In the genomic region with DNA sequence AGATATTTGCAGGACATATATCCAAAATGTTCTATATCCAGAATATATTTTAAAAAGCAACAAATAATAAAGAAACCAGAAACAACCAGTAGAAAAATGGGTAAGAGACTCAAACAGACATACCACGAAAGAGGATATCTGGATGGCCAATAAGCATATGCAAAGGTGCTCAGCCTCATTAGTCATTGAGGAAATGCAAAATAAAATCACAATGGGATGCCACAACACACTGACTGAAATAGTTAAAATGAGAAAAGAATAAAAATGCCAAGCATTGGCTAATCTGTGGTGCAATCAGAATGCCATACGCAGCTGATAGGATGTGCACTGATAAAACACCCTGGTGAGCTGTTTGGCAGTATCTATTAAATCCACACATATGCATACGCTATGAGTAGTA, we compare ENCODE assay signal across 18 cellular contexts.
DNase-seq lines count a peak whose midpoint lies in the region; ATAC-seq, FAIRE-seq and TF ChIP-seq lines count a peak whose summit lies in the region.
"Had no signal": no experiment of that assay in that cellular context is flagged by ENCODE, and none has a peak within 500 bp of the region (broad histone marks: within the 10 kb centered on the region; RNA-seq: fewer than 3 reads in every experiment).

No MANE protein-coding gene starts in this region.

- intact Hi-C loops in K562 (cut with micrococcal nuclease) (no loop called here), PC-9 (cut with micrococcal nuclease; ENCODE audit: unreplicated experiment) (no loop called here)

- H2BK20ac ChIP-seq in H9 (ENCODE audit: low read depth, low read length, poor library complexity, severe bottlenecking), result peak overlapping the region; percentile 90

- H3K4me3 Mint-ChIP-seq in H9, result no peak overlapping the region
- H3K4me3 Mint-ChIP-seq: CD4-positive, alpha-beta memory T cell had no signal

- H3K9me3 ChIP-seq in H9 (ENCODE audit: control insufficient read depth, low read depth, low read length) (no peaks in the 10 kb centered on the region), K562 (replicated peaks; ENCODE audit: control insufficient read depth, insufficient read depth, low read depth, low read length) (no peaks in the 10 kb centered on the region), PC-9 (ENCODE audit: insufficient read depth, low read depth) (no peaks in the 10 kb centered on the region)

- no peak overlapping the region for H3T11ph ChIP-seq in H9 (ENCODE audit: low read length)

- no peak for TF ChIP-seq RAD21 in K562 (CRISPR knock-in tag; conservative IDR thresholded peaks at IDR 0.05 in 1 of 2, IDR thresholded peaks at IDR 0.05 in 1 of 2)

- no peak overlapping the region for H2BK12ac ChIP-seq in H9 (ENCODE audit: insufficient read length, low read depth, low read length)

- DNase-seq in H9, result no peak
- no peak for DNase-seq in K562 (ENCODE audit: extremely low read depth in 1 of 4, low spot score in 3 of 4)
- peak; percentile 11 for DNase-seq in iPS DF 4.7 (ENCODE audit: extremely low read depth, low spot score)
- no peak for DNase-seq in PC-9
- DNase-seq in DMS53 treated with DMSO at 0.1 percent for 48 hours (lab: John Stamatoyannopoulos, UW; ENCODE audit: unreplicated experiment), result no peak
- no peak for DNase-seq in A172 (ENCODE audit: low spot score)
- DNase-seq: 8988T; C1 segment of cervical spinal cord; Calu3; CD4-positive, alpha-beta memory T cell; COR-L47; DMS53; DND-41; GOT3; H7 had no signal

- H4K91ac ChIP-seq in H9 (ENCODE audit: insufficient read length, low read depth, low read length), result no peak overlapping the region

- no peaks in the 10 kb centered on the region for H3K79me1 ChIP-seq in H9 (ENCODE audit: insufficient read depth, low read depth, low read length, poor library complexity, severe bottlenecking)

- no peaks in the 10 kb centered on the region for H3K9me2 ChIP-seq in PC-9 (ENCODE audit: insufficient read depth)

- H3F3A ChIP-seq in PC-9 (ENCODE audit: insufficient read depth, low read depth), result no peaks in the 10 kb centered on the region

- no peak overlapping the region for H3K18ac ChIP-seq in H9 (ENCODE audit: insufficient read length, low read depth, low read length)

- TF ChIP-seq CTCF in H9 (conservative IDR thresholded peaks at IDR 0.05) (no peak), K562 (IDR thresholded peaks at IDR 0.05 in 2 of 3, conservative IDR thresholded peaks at IDR 0.05 in 1 of 3; ENCODE audit: insufficient read depth in 2 of 3, low read depth in 1 of 3, low read length in 3 of 3) (no peak), PC-9 (conservative IDR thresholded peaks at IDR 0.05) (no peak)

- H3K27ac Mint-ChIP-seq in H9, result 0 out of 7 replicates have a peak overlapping the region, but pooled peaks of 2 of the 3 experiments have one; percentile 37 to 72
- H3K27ac Mint-ChIP-seq: CD4-positive, alpha-beta memory T cell had no signal

- no peak for ATAC-seq in K562
- ATAC-seq: HCT116 had no signal

- H3K36me3 Mint-ChIP-seq in H9 (ENCODE audit: insufficient read depth in 1 of 3, low read depth in 3 of 3), result peaks cover 0 to 9% (median 5%) of the 10 kb centered on the region in 3 experiments; a peak in 3 of 7 replicates
- H3K36me3 Mint-ChIP-seq: CD4-positive, alpha-beta memory T cell had no signal

- H3K4me1 ChIP-seq in H9 (ENCODE audit: insufficient read depth, low read length) (peaks cover 3% of the 10 kb centered on the region; the same call in 1 of the 2 replicates), K562 (replicated peaks in 1 of 2; ENCODE audit: control insufficient read depth in 2 of 2, insufficient read depth in 2 of 2, low read length in 2 of 2) (no peaks in the 10 kb centered on the region), PC-9 (replicated peaks; ENCODE audit: insufficient read depth) (no peaks in the 10 kb centered on the region)

- no peak overlapping the region for H2AK5ac ChIP-seq in H9 (ENCODE audit: insufficient read length, low read length)

- H4K8ac ChIP-seq in H9 (replicated peaks; ENCODE audit: insufficient read length, low read depth, low read length), result no peak overlapping the region

- H3K36me3 ChIP-seq in K562 (ENCODE audit: control insufficient read depth, insufficient read depth, low read length) (no peaks in the 10 kb centered on the region), PC-9 (ENCODE audit: low read depth) (no peaks in the 10 kb centered on the region)

- 0 out of 2 replicates have a peak, but pooled peaks cover 1% of the 10 kb centered on the region for H3K27me3 Mint-ChIP-seq in H9 (ENCODE audit: low read depth)
- H3K27me3 Mint-ChIP-seq: CD4-positive, alpha-beta memory T cell had no signal

- no TSS peak for BruUV-seq in K562 (replicated peaks; lab: Mats Ljungman, UMichigan)
- no TSS peak for BruUV-seq in PC-9 (replicated peaks; lab: Mats Ljungman, UMichigan)

- no peak for TF ChIP-seq POLR2A in K562 (conservative IDR thresholded peaks at IDR 0.05)

- H3K23ac ChIP-seq in H9 (ENCODE audit: insufficient read length, low read depth, low read length), result no peak overlapping the region

- H3K9me1 ChIP-seq in K562 (ENCODE audit: control insufficient read depth, insufficient read depth, low read length), result no peaks in the 10 kb centered on the region

- no peak overlapping the region for H3K9ac ChIP-seq in H9 (ENCODE audit: extremely low read depth, insufficient read length, low read length)
- H3K9ac ChIP-seq in K562 (ENCODE audit: insufficient read depth in 1 of 2, low read depth in 2 of 2, low read length in 2 of 2), result no peak overlapping the region

- in situ Hi-C loops in K562 (cut with MboI), result no loop called here

- no peak overlapping the region for H3K56ac ChIP-seq in H9 (ENCODE audit: insufficient read length, low read depth, low read length)

- peaks cover 0 to 6% of the 10 kb centered on the region in 2 experiments; a peak in 2 of 5 replicates for H3K9me3 Mint-ChIP-seq in H9

- H3K4me2 ChIP-seq in H9 (ENCODE audit: insufficient read depth, insufficient read length, low read length), result no peak overlapping the region
- no peak overlapping the region for H3K4me2 ChIP-seq in K562 (ENCODE audit: insufficient read depth, low read length)
- no peak overlapping the region for H3K4me2 ChIP-seq in PC-9

- POLR2A ChIA-PET in K562 (lab: Yijun Ruan, JAX), result no interaction called here
- POLR2A ChIA-PET in PC-9 (lab: Charles Lee; ENCODE audit: unreplicated experiment), result no interaction called here

- H3K79me2 ChIP-seq in H9 (ENCODE audit: insufficient read depth, low read length) (no peaks in the 10 kb centered on the region), K562 (ENCODE audit: control insufficient read depth, insufficient read depth, low read length) (no peaks in the 10 kb centered on the region), PC-9 (ENCODE audit: low read depth) (no peaks in the 10 kb centered on the region)

- no peaks in the 10 kb centered on the region for H4K20me1 ChIP-seq in H9 (ENCODE audit: control insufficient read depth, insufficient read depth, insufficient read length)
- H4K20me1 ChIP-seq in K562 (replicated peaks; ENCODE audit: control insufficient read depth, insufficient read depth, low read length), result no peaks in the 10 kb centered on the region
- no peaks in the 10 kb centered on the region for H4K20me1 ChIP-seq in PC-9 (ENCODE audit: insufficient read depth)

- H4K5ac ChIP-seq in H9 (ENCODE audit: insufficient read length, low read depth, low read length), result no peak overlapping the region

- H3K14ac ChIP-seq in H9 (ENCODE audit: insufficient read depth, low read length), result no peak overlapping the region

- H2BK120ac ChIP-seq in H9 (ENCODE audit: low read depth, low read length, poor library complexity, severe bottlenecking), result no peak overlapping the region

- no CpG with 5 or more reads among the region's 3 CpGs for WGBS in H9 (ENCODE audit: extremely low coverage, insufficient read length, low lambda C conversion rate)
- 2% methylated on average over 3 of the region's 3 CpGs for WGBS in K562 (ENCODE audit: insufficient coverage, low coverage, missing lambda C conversion rate)

- H3K27ac ChIP-seq in H9 (ENCODE audit: insufficient read length, low read depth, low read length), result no peak overlapping the region
- H3K27ac ChIP-seq in K562 (ENCODE audit: extremely low read depth, low read depth, low read length), result no peak overlapping the region
- no peak overlapping the region for H3K27ac ChIP-seq in PC-9

- no peak overlapping the region for H2BK15ac ChIP-seq in H9 (ENCODE audit: low read depth, low read length)

- H2AFZ ChIP-seq in H9 (ENCODE audit: low read length) (no peak overlapping the region), K562 (ENCODE audit: low read depth, low read length) (no peak overlapping the region), PC-9 (no peak overlapping the region)

- H3K4ac ChIP-seq in H9 (ENCODE audit: low read depth, low read length), result no peak overlapping the region

- H3K4me3 ChIP-seq in K562, result no peak overlapping the region
- H3K4me3 ChIP-seq in PC-9, result no peak overlapping the region

- no peaks in the 10 kb centered on the region for H3K23me2 ChIP-seq in H9 (ENCODE audit: insufficient read length, low read depth, low read length, poor library complexity, severe bottlenecking)

- CTCF ChIA-PET in K562 (lab: Yijun Ruan, JAX; ENCODE audit: low intra/inter-chr PET ratio), result no interaction called here
- CTCF ChIA-PET in PC-9 (lab: Charles Lee), result no interaction called here

- no peak for TF ChIP-seq EP300 in K562 (IDR thresholded peaks at IDR 0.05; ENCODE audit: low read length)

- FAIRE-seq in K562 (lab: Jason Lieb, UNC), result peak; percentile 46
- FAIRE-seq: GM12892, GM19239 had no signal

- H3K4me1 Mint-ChIP-seq in H9, result peaks cover 11 to 23% of the 10 kb centered on the region in 2 experiments
- H3K4me1 Mint-ChIP-seq: CD4-positive, alpha-beta memory T cell had no signal

- no peaks in the 10 kb centered on the region; the same call in 1 of the 2 replicates for H3K27me3 ChIP-seq in H9 (ENCODE audit: insufficient read depth, low read length)
- H3K27me3 ChIP-seq in K562 (ENCODE audit: control insufficient read depth in 2 of 2, insufficient read depth in 2 of 2, low read length in 2 of 2), result no peaks in the 10 kb centered on the region
- H3K27me3 ChIP-seq in PC-9 (ENCODE audit: insufficient read depth, low read depth), result no peaks in the 10 kb centered on the region

- no peak overlapping the region for H2BK5ac ChIP-seq in H9 (ENCODE audit: insufficient read length, low read length)

TF ChIP-seq in K562, 482 proteins besides CTCF, POLR2A, EP300 and RAD21 (continues in another document):
- TF ChIP-seq SPI1 (IDR thresholded peaks at IDR 0.05; ENCODE audit: borderline replicate concordance, low read depth, low read length) (no peak), ZFP30 (CRISPR knock-in tag; IDR thresholded peaks at IDR 0.05; ENCODE audit: borderline replicate concordance) (no peak), POU5F1 (IDR thresholded peaks at IDR 0.05; ENCODE audit: borderline replicate concordance, low read depth, low read length, partially characterized antibody) (no peak)
